Comparison of ENCODE assay signal across 14 cellular contexts in the genomic region with DNA sequence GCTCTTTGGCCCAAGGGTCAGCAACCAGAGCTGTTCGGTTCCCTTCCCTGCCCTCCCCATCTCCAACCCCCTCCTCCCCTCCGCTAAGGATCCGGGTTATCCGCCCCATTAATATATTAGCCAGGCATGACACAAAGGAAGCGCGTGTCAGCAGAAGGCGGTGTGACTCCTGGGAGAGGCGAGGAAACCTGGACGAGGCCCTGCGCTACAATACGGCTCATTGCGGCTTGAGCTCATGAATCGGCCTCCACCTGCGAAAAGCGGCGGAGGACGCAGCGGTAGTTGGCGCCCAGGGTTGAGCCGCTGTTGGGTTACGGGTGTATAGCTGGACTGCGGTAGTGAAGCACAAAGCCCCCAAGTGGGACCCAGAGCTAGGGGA. TPM values are rescaled to one million over a fixed set of nuclear protein-coding genes. Genes with fewer than 3 reads are reported as not detected.
DNase-seq lines count a peak whose midpoint lies in the region; ATAC-seq and TF ChIP-seq lines count a peak whose summit lies in the region.
"Had no signal": no experiment of that assay in that cellular context is flagged by ENCODE, and none has a peak within 500 bp of the region (broad histone marks: within the 10 kb centered on the region; RNA-seq: fewer than 3 reads in every experiment).

No MANE protein-coding gene starts in this region.

- H3K9me2 ChIP-seq in neural cell (ENCODE audit: insufficient read depth, low read length) = no peaks in the 10 kb centered on the region

- H3K27ac Mint-ChIP-seq in Calu3 (ENCODE audit: unreplicated experiment) = peak overlapping the region; percentile 85
- H3K27ac Mint-ChIP-seq in endodermal cell = no peak overlapping the region
- no peak overlapping the region for H3K27ac Mint-ChIP-seq in activated T-cell treated with anti-CD3 and anti-CD28 coated beads, Interleukin-2, amount 50 U/mL, for 24 hours
- H3K27ac Mint-ChIP-seq: activated naive CD8-positive, alpha-beta T cell treated with anti-CD3 and anti-CD28 coated beads, Interleukin-2, amount 10 ng/mL, durations not matched to agents 7 days and 5 days had no signal

- H3K9ac ChIP-seq in endodermal cell (ENCODE audit: extremely low read depth, low read length, poor library complexity, severe bottlenecking) (no peak overlapping the region), neural cell (ENCODE audit: low read length) (no peak overlapping the region)

- H3K4me3 ChIP-seq in endodermal cell (ENCODE audit: low read length) (peak overlapping the region; percentile 72), neural cell (ENCODE audit: low read length) (no peak overlapping the region)
- H3K4me3 ChIP-seq: heart left ventricle, sigmoid colon had no signal

- DNase-seq in Calu3 = peak; percentile 60
- DNase-seq in NCI-H1092 treated with DMSO at 0.1 percent for 48 hours (lab: John Stamatoyannopoulos, UW) = peak; percentile 83
- peak; percentile 76 for DNase-seq in endodermal cell
- no peak for DNase-seq in mucosa of gallbladder (ENCODE audit: low spot score)
- no peak for DNase-seq in germinal center (ENCODE audit: low spot score)
- no peak for DNase-seq in activated T-cell treated with anti-CD3 and anti-CD28 coated beads, Interleukin-2, amount 50 U/mL, for 24 hours
- DNase-seq: activated CD8-positive, alpha-beta memory T cell treated with anti-CD3 and anti-CD28 coated beads for 24 hours; activated naive CD8-positive, alpha-beta T cell treated with anti-CD3 and anti-CD28 coated beads, Interleukin-2, amount 10 ng/mL, durations not matched to agents 7 days and 5 days; GDM1; NCI-H1105 treated with DMSO at 0.1 percent for 48 hours; sigmoid colon had no signal

- H3K27me3 Mint-ChIP-seq in Calu3 (ENCODE audit: unreplicated experiment) = no peaks in the 10 kb centered on the region
- H3K27me3 Mint-ChIP-seq in endodermal cell (ENCODE audit: insufficient read depth) = peaks cover 79% of the 10 kb centered on the region
- peaks cover 71% of the 10 kb centered on the region for H3K27me3 Mint-ChIP-seq in activated T-cell treated with anti-CD3 and anti-CD28 coated beads, Interleukin-2, amount 50 U/mL, for 24 hours

- H3K4me1 Mint-ChIP-seq in Calu3 (ENCODE audit: low read depth, unreplicated experiment) = peaks cover 21% of the 10 kb centered on the region
- H3K4me1 Mint-ChIP-seq in endodermal cell = peaks cover 36% of the 10 kb centered on the region
- no peaks in the 10 kb centered on the region for H3K4me1 Mint-ChIP-seq in activated T-cell treated with anti-CD3 and anti-CD28 coated beads, Interleukin-2, amount 50 U/mL, for 24 hours (ENCODE audit: low read depth)
- H3K4me1 Mint-ChIP-seq: activated naive CD8-positive, alpha-beta T cell treated with anti-CD3 and anti-CD28 coated beads, Interleukin-2, amount 10 ng/mL, durations not matched to agents 7 days and 5 days had no signal

- no peaks in the 10 kb centered on the region for H3F3A ChIP-seq in neural cell (ENCODE audit: insufficient read depth, low read length, poor library complexity, severe bottlenecking)

- H3K9me3 Mint-ChIP-seq in Calu3 (ENCODE audit: low read depth, unreplicated experiment) (no peaks in the 10 kb centered on the region), endodermal cell (no peaks in the 10 kb centered on the region)
- peaks cover 10% of the 10 kb centered on the region for H3K9me3 Mint-ChIP-seq in activated T-cell treated with anti-CD3 and anti-CD28 coated beads, Interleukin-2, amount 50 U/mL, for 24 hours

- BruUV-seq in Calu3 (replicated peaks; lab: Mats Ljungman, UMichigan) = TSS peak; percentile 57

- intact Hi-C loops in Calu3 (cut with micrococcal nuclease; ENCODE audit: unreplicated experiment) = no loop called here

- no peak for TF ChIP-seq EP300 in neural cell (conservative IDR thresholded peaks at IDR 0.05; ENCODE audit: poor library complexity, severe bottlenecking)

- no peak overlapping the region for H3K27ac ChIP-seq in endodermal cell (ENCODE audit: low read depth, low read length)
- H3K27ac ChIP-seq in neural cell (ENCODE audit: low read length) = no peak overlapping the region
- H3K27ac ChIP-seq: heart left ventricle, sigmoid colon had no signal

- TF ChIP-seq RAD21 in neural cell (conservative IDR thresholded peaks at IDR 0.05) = no peak

- no peaks in the 10 kb centered on the region for H3K36me3 ChIP-seq in endodermal cell (ENCODE audit: control insufficient read depth, insufficient read depth, low read length)
- no peaks in the 10 kb centered on the region for H3K36me3 ChIP-seq in neural cell (ENCODE audit: insufficient read depth, low read length)
- H3K36me3 ChIP-seq: heart left ventricle, sigmoid colon had no signal

- H3K9me3 ChIP-seq in endodermal cell (ENCODE audit: control insufficient read depth, low read length) (no peaks in the 10 kb centered on the region), neural cell (ENCODE audit: low read length) (no peaks in the 10 kb centered on the region)
- H3K9me3 ChIP-seq: heart left ventricle, sigmoid colon had no signal

- ATAC-seq in HG02678 (IDR thresholded peaks at IDR 0.05; ENCODE audit: unreplicated experiment) = no peak
- ATAC-seq: heart left ventricle had no signal

- no peaks in the 10 kb centered on the region for H4K20me1 ChIP-seq in neural cell (ENCODE audit: insufficient read depth)

- TF ChIP-seq CTCF in Calu3 (IDR thresholded peaks at IDR 0.05; ENCODE audit: unreplicated experiment) = no peak
- no peak for TF ChIP-seq CTCF in endodermal cell (conservative IDR thresholded peaks at IDR 0.05)
- TF ChIP-seq CTCF in neural cell (IDR thresholded peaks at IDR 0.05; ENCODE audit: poor library complexity, severe bottlenecking) = no peak

- CTCF ChIA-PET in Calu3 (lab: Charles Lee) = interaction anchor here (1.3 kb wide), 1 partner anchor 11 kb away, joined by 3 read pairs; a partner anchor contains a TSS

- 10 to 21% methylated on average over 16 to 22 of the region's 22 CpGs for WGBS in endodermal cell (ENCODE audit: insufficient coverage in 1 of 2, insufficient read length in 1 of 2), 2 experiments

- H3K4me3 Mint-ChIP-seq in Calu3 (ENCODE audit: low read depth, unreplicated experiment) (peak overlapping the region; percentile 86), endodermal cell (peak overlapping the region; percentile 56)
- H3K4me3 Mint-ChIP-seq in activated T-cell treated with anti-CD3 and anti-CD28 coated beads, Interleukin-2, amount 50 U/mL, for 24 hours = no peak overlapping the region
- H3K4me3 Mint-ChIP-seq: activated naive CD8-positive, alpha-beta T cell treated with anti-CD3 and anti-CD28 coated beads, Interleukin-2, amount 10 ng/mL, durations not matched to agents 7 days and 5 days had no signal

- H3K36me3 Mint-ChIP-seq in Calu3 (ENCODE audit: insufficient read depth, unreplicated experiment) (peaks cover 72% of the 10 kb centered on the region), endodermal cell (ENCODE audit: low read depth) (peaks cover 4% of the 10 kb centered on the region)
- H3K36me3 Mint-ChIP-seq in activated T-cell treated with anti-CD3 and anti-CD28 coated beads, Interleukin-2, amount 50 U/mL, for 24 hours (ENCODE audit: low read depth) = no peaks in the 10 kb centered on the region
- H3K36me3 Mint-ChIP-seq: activated naive CD8-positive, alpha-beta T cell treated with anti-CD3 and anti-CD28 coated beads, Interleukin-2, amount 10 ng/mL, durations not matched to agents 7 days and 5 days had no signal

- H2AFZ ChIP-seq in neural cell (ENCODE audit: low read depth, low read length) = no peak overlapping the region

- H3K4me1 ChIP-seq in endodermal cell (ENCODE audit: control insufficient read depth, insufficient read depth, low read length) = peaks cover 8% of the 10 kb centered on the region

- peaks cover 93% of the 10 kb centered on the region for H3K27me3 ChIP-seq in endodermal cell (ENCODE audit: control insufficient read depth, insufficient read depth, low read length, poor library complexity, severe bottlenecking)
- peaks cover 100% of the 10 kb centered on the region for H3K27me3 ChIP-seq in neural cell (ENCODE audit: insufficient read depth, low read depth, low read length)

- H3K79me2 ChIP-seq in neural cell (replicated peaks; ENCODE audit: insufficient read depth, low read length) = no peaks in the 10 kb centered on the region

- no peak overlapping the region for H3K4me2 ChIP-seq in neural cell (ENCODE audit: low read length)

TF ChIP-seq in neural cell, 6 proteins besides CTCF, POLR2A, EP300 and RAD21:
- TF ChIP-seq POLR2AphosphoS5 (IDR thresholded peaks at IDR 0.05) = peak; percentile 24
- TF ChIP-seq, protein P1, sequence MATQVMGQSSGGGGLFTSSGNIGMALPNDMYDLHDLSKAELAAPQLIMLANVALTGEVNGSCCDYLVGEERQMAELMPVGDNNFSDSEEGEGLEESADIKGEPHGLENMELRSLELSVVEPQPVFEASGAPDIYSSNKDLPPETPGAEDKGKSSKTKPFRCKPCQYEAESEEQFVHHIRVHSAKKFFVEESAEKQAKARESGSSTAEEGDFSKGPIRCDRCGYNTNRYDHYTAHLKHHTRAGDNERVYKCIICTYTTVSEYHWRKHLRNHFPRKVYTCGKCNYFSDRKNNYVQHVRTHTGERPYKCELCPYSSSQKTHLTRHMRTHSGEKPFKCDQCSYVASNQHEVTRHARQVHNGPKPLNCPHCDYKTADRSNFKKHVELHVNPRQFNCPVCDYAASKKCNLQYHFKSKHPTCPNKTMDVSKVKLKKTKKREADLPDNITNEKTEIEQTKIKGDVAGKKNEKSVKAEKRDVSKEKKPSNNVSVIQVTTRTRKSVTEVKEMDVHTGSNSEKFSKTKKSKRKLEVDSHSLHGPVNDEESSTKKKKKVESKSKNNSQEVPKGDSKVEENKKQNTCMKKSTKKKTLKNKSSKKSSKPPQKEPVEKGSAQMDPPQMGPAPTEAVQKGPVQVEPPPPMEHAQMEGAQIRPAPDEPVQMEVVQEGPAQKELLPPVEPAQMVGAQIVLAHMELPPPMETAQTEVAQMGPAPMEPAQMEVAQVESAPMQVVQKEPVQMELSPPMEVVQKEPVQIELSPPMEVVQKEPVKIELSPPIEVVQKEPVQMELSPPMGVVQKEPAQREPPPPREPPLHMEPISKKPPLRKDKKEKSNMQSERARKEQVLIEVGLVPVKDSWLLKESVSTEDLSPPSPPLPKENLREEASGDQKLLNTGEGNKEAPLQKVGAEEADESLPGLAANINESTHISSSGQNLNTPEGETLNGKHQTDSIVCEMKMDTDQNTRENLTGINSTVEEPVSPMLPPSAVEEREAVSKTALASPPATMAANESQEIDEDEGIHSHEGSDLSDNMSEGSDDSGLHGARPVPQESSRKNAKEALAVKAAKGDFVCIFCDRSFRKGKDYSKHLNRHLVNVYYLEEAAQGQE (IDR thresholded peaks at IDR 0.05; ENCODE audit: borderline replicate concordance) = no peak
TF ChIP-seq in neural cell: peak in this region for 1.

RNA-seq across cellular contexts. Expression of a gene that starts 10.0 kb away (rescaled TPM):
- total RNA-seq in Calu3 (2022) (108 and 131 TPM in 2 replicates), endodermal cell (10 to 100 TPM; 41.2 to 51.4 TPM), mucosa of gallbladder (17.3 TPM)
- polyA plus RNA-seq in endodermal cell (2013, experiment 1 of 2) = 4.0 TPM
- 3.4 TPM for polyA plus RNA-seq in endodermal cell (2013, experiment 2 of 2)
- polyA plus RNA-seq in neural cell = not detected in 2 replicates
- polyA minus RNA-seq in neural cell = not detected in 2 replicates
- total RNA-seq: activated naive CD8-positive, alpha-beta T cell treated with anti-CD3 and anti-CD28 coated beads, Interleukin-2, amount 10 ng/mL, durations not matched to agents 7 days and 5 days; heart left ventricle; sigmoid colon had no signal
- polyA plus RNA-seq: heart left ventricle had no signal

RNA-seq across cellular contexts. Expression of a gene that starts 10.3 kb away (rescaled TPM):
- total RNA-seq in Calu3 (2022) = 13.4 and 13.8 TPM in 2 replicates
- 10 to 100 TPM in 1 of 2 donors, 1 to 10 TPM in 1; 8.1 to 11.0 TPM for total RNA-seq in endodermal cell
- polyA plus RNA-seq in endodermal cell (2013, experiment 1 of 2) = 0.50 TPM
- polyA plus RNA-seq in endodermal cell (2013, experiment 2 of 2) = 0.54 TPM
- polyA plus RNA-seq in neural cell = 0.10 TPM in 1 of 2 replicates, not detected in the other
- 0.23 and 0.24 TPM in 2 replicates for polyA minus RNA-seq in neural cell
- 2.5 TPM for total RNA-seq in mucosa of gallbladder
- total RNA-seq: activated naive CD8-positive, alpha-beta T cell treated with anti-CD3 and anti-CD28 coated beads, Interleukin-2, amount 10 ng/mL, durations not matched to agents 7 days and 5 days; heart left ventricle; sigmoid colon had no signal
- polyA plus RNA-seq: heart left ventricle had no signal

Comparison
In these comparisons a context has a peak if more than half of its experiments do, and no peak if none do; other contexts are left out.
1. DNase-seq: peak in Calu3 (single experiment), NCI-H1092 treated with DMSO at 0.1 percent for 48 hours (single experiment) and endodermal cell (single experiment); none in mucosa of gallbladder (single experiment), germinal center (single experiment) and activated T-cell treated with anti-CD3 and anti-CD28 coated beads, Interleukin-2, amount 50 U/mL, for 24 hours (single experiment).